10 cellular contexts compared by ENCODE assay signal in the genomic region with DNA sequence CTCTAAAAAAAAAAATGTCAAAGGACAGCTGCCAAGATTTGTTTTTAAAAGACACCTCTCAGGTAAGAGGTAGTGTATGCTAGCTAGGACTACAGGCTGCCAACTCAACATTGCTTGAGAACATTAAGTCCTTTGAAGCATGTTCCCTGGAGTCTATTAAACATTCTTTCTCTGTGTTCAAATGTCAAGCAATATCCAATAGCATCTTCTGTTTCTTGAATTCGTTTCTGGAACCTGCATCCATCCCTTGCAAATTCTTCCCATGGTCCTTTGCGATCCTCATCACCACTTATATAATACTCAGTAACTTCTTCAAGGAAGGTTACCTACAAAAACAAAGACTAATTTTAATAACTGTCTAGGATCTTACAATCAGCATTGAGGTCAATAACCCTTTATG. TPM values are rescaled to one million over a fixed set of nuclear protein-coding genes. Genes with fewer than 3 reads are reported as not detected.
DNase-seq lines count a peak whose midpoint lies in the region; ATAC-seq, FAIRE-seq and TF ChIP-seq lines count a peak whose summit lies in the region.
"Had no signal": no experiment of that assay in that cellular context is flagged by ENCODE, and none has a peak within 500 bp of the region (broad histone marks: within the 10 kb centered on the region; RNA-seq: fewer than 3 reads in every experiment).

No MANE protein-coding gene starts in this region.

- peak overlapping the region; percentile 62 for H3K4ac ChIP-seq in trophoblast cell (ENCODE audit: low read depth, low read length)

- H2AFZ ChIP-seq in MM.1S (ENCODE audit: low read length) (no peak overlapping the region), trophoblast cell (ENCODE audit: insufficient read depth, low read length, poor library complexity) (no peak overlapping the region)

- H3K27me3 ChIP-seq in MM.1S (replicated peaks; ENCODE audit: insufficient read depth, low read length) = no peaks in the 10 kb centered on the region
- no peaks in the 10 kb centered on the region for H3K27me3 ChIP-seq in trophoblast cell (ENCODE audit: insufficient read depth, low read length)
- H3K27me3 ChIP-seq in body of pancreas = no peaks in the 10 kb centered on the region

- DNase-seq in D721Med (ENCODE audit: insufficient read length, low spot score) (no peak), MM.1S (no peak), coronary artery (ENCODE audit: low spot score) (no peak), trophoblast cell (no peak), NCI-H2029 treated with DMSO at 0.1 percent for 48 hours (lab: John Stamatoyannopoulos, UW) (no peak), body of pancreas (no peak)
- no peak for DNase-seq in activated CD4-positive, CD25-positive, alpha-beta regulatory T cell (lab: John Stamatoyannopoulos, UW)
- DNase-seq: left ventricle myocardium superior, NCI-H1048 had no signal

- no peak overlapping the region for H2BK120ac ChIP-seq in trophoblast cell (ENCODE audit: insufficient read depth, low read length, poor library complexity)

- no peaks in the 10 kb centered on the region for H3K9me2 ChIP-seq in MM.1S (replicated peaks; ENCODE audit: insufficient read depth, low read length)

- H3K9me3 ChIP-seq in MM.1S (replicated peaks; ENCODE audit: insufficient read depth, low read length) (no peaks in the 10 kb centered on the region), trophoblast cell (ENCODE audit: insufficient read depth, low read depth, low read length) (no peaks in the 10 kb centered on the region), body of pancreas (no peaks in the 10 kb centered on the region)

- peaks cover 34% of the 10 kb centered on the region for H3F3A ChIP-seq in MM.1S (ENCODE audit: insufficient read depth, low read length)

- TF ChIP-seq CTCF in D721Med (IDR thresholded peaks at IDR 0.05; ENCODE audit: insufficient read depth, missing control alignments) (no peak), MM.1S (IDR thresholded peaks at IDR 0.05; ENCODE audit: low read length) (no peak), coronary artery (IDR thresholded peaks at IDR 0.05) (no peak), body of pancreas (IDR thresholded peaks at IDR 0.05) (no peak)

- peaks cover 7% of the 10 kb centered on the region for H3K79me1 ChIP-seq in trophoblast cell (ENCODE audit: low read length)

- intact Hi-C loops in body of pancreas (cut with DNase I) = no loop called here

- WGBS in trophoblast cell (ENCODE audit: extremely low coverage, insufficient coverage, insufficient read length) = no CpG with 5 or more reads among the region's 2 CpGs
- 11 to 24% methylated on average over 2 of the region's 2 CpGs for WGBS in body of pancreas, 2 donors

- H2AK5ac ChIP-seq in trophoblast cell (ENCODE audit: low read length) = no peak overlapping the region

- H3K23ac ChIP-seq in trophoblast cell (ENCODE audit: low read length) = no peak overlapping the region

- H2BK12ac ChIP-seq in trophoblast cell (ENCODE audit: low read length) = no peak overlapping the region

- no peak overlapping the region for H4K91ac ChIP-seq in trophoblast cell (ENCODE audit: low read depth, low read length)

- no peak overlapping the region for H4K12ac ChIP-seq in trophoblast cell (ENCODE audit: low read depth, low read length)

- FAIRE-seq in D721Med (lab: Jason Lieb, UNC) = peak; percentile 56

- H3K4me3 ChIP-seq in MM.1S (ENCODE audit: low read length) = no peak overlapping the region
- H3K4me3 ChIP-seq in coronary artery = peak overlapping the region; percentile 98
- H3K4me3 ChIP-seq in trophoblast cell (ENCODE audit: low read depth, low read length) = no peak overlapping the region
- no peak overlapping the region for H3K4me3 ChIP-seq in body of pancreas

- H3K18ac ChIP-seq in trophoblast cell (ENCODE audit: low read length) = no peak overlapping the region

- ATAC-seq in body of pancreas (no peak), GM21723 (IDR thresholded peaks at IDR 0.05; ENCODE audit: unreplicated experiment) (no peak)
- ATAC-seq: left ventricle myocardium superior had no signal

- no peak overlapping the region for H3K14ac ChIP-seq in trophoblast cell (ENCODE audit: low read length)

- H3K79me2 ChIP-seq in MM.1S (ENCODE audit: low read length) (peaks cover 89% of the 10 kb centered on the region), trophoblast cell (ENCODE audit: control insufficient read depth, insufficient read depth, low read length, poor library complexity) (peaks cover 22% of the 10 kb centered on the region)

- H3K36me3 ChIP-seq in MM.1S (replicated peaks; ENCODE audit: insufficient read depth, low read length) = peaks cover 47% of the 10 kb centered on the region
- H3K36me3 ChIP-seq in trophoblast cell (ENCODE audit: control insufficient read depth in 1 of 2, insufficient read depth in 2 of 2, low read length in 2 of 2) = peaks cover 15 to 18% of the 10 kb centered on the region in 2 experiments
- peaks cover 0 to 6% of the 10 kb centered on the region in 2 donors for H3K36me3 ChIP-seq in body of pancreas (replicated peaks in 1 of 2; ENCODE audit: insufficient read depth in 1 of 2, low read depth in 2 of 2)

- no peak overlapping the region for H2BK5ac ChIP-seq in trophoblast cell (ENCODE audit: low read depth, low read length, poor library complexity)

- H3K27ac ChIP-seq in MM.1S (ENCODE audit: low read length) (no peak overlapping the region), coronary artery (no peak overlapping the region), trophoblast cell (ENCODE audit: low read depth, low read length) (no peak overlapping the region), body of pancreas (peak overlapping the region in 1 of 4 donors; percentile 15)

- H3K4me1 ChIP-seq in MM.1S (ENCODE audit: low read length) (peaks cover 9% of the 10 kb centered on the region; the same call in 1 of the 2 replicates), trophoblast cell (ENCODE audit: control insufficient read depth in 1 of 2, insufficient read depth in 2 of 2, low read length in 2 of 2) (no peaks in the 10 kb centered on the region), body of pancreas (peaks cover 26% of the 10 kb centered on the region)

- H3K4me2 ChIP-seq in MM.1S (ENCODE audit: low read depth, low read length) (peak overlapping the region; percentile 79), trophoblast cell (ENCODE audit: low read length) (no peak overlapping the region)

- H4K8ac ChIP-seq in trophoblast cell (ENCODE audit: low read depth, low read length) = no peak overlapping the region

- H4K20me1 ChIP-seq in MM.1S (ENCODE audit: insufficient read depth, low read length) = peaks cover 72% of the 10 kb centered on the region

- TF ChIP-seq POLR2A in body of pancreas (IDR thresholded peaks at IDR 0.05) = no peak

- H3K9ac ChIP-seq in MM.1S (ENCODE audit: low read length) (no peak overlapping the region), trophoblast cell (ENCODE audit: low read length) (no peak overlapping the region)

RNA-seq across cellular contexts. Expression of gene PPP1R15B, which starts 5.6 kb away (rescaled TPM):
- 39.2 and 41.5 TPM in 2 replicates for polyA plus RNA-seq in trophoblast cell (2013)
- total RNA-seq in body of pancreas = 10 to 100 TPM; 32.9 to 34.3 TPM

RNA-seq across cellular contexts. Expression of gene PLEKHA6, which starts 46.3 kb away (rescaled TPM):
- 26.6 and 31.1 TPM in 2 replicates for polyA plus RNA-seq in trophoblast cell (2013)
- total RNA-seq in body of pancreas = 10 to 100 TPM; 10.9 to 20.4 TPM
